Comparison of ENCODE assay signal across 1 cellular context in the genomic region with DNA sequence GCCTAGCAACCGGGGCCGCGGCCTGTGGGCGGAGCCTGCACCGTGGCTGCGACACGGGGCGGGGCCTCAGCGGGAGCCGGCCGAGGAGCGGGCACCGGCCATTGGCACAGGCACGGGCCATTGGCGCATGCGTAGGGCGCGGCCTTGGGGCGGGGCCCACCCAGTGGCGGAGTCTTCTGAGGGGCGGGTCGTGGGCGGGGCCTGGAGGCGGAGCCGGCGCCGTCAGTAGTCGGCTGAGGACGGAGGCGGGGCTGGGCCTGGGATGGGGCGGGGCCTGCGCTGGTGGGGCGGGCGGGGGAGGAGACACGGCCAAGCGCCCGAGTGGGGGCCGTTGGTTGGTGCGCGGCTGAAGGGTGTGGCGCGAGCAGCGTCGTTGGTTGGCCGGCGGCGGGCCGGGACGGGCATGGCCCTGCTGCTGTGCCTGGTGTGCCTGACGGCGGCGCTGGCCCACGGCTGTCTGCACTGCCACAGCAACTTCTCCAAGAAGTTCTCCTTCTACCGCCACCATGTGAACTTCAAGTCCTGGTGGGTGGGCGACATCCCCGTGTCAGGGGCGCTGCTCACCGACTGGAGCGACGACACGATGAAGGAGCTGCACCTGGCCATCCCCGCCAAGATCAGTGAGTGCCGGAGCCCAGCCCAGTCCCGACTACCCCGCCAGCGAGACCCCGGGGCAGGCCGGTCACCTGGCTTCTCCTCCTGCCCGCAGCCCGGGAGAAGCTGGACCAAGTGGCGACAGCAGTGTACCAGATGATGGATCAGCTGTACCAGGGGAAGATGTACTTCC.
TF ChIP-seq lines count a peak whose summit lies in the region.

A gene with protein sequence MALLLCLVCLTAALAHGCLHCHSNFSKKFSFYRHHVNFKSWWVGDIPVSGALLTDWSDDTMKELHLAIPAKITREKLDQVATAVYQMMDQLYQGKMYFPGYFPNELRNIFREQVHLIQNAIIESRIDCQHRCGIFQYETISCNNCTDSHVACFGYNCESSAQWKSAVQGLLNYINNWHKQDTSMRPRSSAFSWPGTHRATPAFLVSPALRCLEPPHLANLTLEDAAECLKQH (plus strand): TSS at position 373 of the 787 bp plus-strand sequence. CDS start 31 bp downstream, at position 404.

TF ChIP-seq in HEK293, 187 proteins besides CTCF, POLR2A, EP300 and RAD21 (continued from another document):
- TF ChIP-seq, protein P1, sequence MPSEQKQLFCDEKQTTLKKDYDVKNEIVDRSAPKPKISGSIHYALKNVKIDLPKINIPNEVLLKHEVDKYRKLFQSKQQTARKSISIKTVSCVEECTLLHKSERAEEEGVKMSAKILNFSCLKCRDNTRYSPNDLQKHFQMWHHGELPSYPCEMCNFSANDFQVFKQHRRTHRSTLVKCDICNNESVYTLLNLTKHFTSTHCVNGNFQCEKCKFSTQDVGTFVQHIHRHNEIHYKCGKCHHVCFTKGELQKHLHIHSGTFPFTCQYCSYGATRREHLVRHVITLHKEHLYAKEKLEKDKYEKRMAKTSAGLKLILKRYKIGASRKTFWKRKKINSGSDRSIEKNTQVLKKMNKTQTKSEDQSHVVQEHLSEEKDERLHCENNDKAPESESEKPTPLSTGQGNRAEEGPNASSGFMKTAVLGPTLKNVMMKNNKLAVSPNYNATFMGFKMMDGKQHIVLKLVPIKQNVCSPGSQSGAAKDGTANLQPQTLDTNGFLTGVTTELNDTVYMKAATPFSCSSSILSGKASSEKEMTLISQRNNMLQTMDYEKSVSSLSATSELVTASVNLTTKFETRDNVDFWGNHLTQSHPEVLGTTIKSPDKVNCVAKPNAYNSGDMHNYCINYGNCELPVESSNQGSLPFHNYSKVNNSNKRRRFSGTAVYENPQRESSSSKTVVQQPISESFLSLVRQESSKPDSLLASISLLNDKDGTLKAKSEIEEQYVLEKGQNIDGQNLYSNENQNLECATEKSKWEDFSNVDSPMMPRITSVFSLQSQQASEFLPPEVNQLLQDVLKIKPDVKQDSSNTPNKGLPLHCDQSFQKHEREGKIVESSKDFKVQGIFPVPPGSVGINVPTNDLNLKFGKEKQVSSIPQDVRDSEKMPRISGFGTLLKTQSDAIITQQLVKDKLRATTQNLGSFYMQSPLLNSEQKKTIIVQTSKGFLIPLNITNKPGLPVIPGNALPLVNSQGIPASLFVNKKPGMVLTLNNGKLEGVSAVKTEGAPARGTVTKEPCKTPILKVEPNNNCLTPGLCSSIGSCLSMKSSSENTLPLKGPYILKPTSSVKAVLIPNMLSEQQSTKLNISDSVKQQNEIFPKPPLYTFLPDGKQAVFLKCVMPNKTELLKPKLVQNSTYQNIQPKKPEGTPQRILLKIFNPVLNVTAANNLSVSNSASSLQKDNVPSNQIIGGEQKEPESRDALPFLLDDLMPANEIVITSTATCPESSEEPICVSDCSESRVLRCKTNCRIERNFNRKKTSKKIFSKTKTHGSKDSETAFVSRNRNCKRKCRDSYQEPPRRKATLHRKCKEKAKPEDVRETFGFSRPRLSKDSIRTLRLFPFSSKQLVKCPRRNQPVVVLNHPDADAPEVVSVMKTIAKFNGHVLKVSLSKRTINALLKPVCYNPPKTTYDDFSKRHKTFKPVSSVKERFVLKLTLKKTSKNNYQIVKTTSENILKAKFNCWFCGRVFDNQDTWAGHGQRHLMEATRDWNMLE (tag by site-specific recombination; conservative IDR thresholded peaks at IDR 0.05; ENCODE audit: low read depth), result no peak
- TF ChIP-seq, protein P2, sequence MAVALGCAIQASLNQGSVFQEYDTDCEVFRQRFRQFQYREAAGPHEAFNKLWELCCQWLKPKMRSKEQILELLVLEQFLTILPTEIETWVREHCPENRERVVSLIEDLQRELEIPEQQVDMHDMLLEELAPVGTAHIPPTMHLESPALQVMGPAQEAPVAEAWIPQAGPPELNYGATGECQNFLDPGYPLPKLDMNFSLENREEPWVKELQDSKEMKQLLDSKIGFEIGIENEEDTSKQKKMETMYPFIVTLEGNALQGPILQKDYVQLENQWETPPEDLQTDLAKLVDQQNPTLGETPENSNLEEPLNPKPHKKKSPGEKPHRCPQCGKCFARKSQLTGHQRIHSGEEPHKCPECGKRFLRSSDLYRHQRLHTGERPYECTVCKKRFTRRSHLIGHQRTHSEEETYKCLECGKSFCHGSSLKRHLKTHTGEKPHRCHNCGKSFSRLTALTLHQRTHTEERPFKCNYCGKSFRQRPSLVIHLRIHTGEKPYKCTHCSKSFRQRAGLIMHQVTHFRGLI (tag by site-specific recombination; IDR thresholded peaks at IDR 0.05), result peak; percentile 43; the same call in 1 of the 2 replicates
- TF ChIP-seq, protein P3, sequence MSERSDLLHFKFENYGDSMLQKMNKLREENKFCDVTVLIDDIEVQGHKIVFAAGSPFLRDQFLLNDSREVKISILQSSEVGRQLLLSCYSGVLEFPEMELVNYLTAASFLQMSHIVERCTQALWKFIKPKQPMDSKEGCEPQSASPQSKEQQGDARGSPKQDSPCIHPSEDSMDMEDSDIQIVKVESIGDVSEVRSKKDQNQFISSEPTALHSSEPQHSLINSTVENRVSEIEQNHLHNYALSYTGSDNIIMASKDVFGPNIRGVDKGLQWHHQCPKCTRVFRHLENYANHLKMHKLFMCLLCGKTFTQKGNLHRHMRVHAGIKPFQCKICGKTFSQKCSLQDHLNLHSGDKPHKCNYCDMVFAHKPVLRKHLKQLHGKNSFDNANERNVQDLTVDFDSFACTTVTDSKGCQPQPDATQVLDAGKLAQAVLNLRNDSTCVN (tag by site-specific recombination; optimal IDR thresholded peaks at IDR 0.05), result peak; percentile 64
- TF ChIP-seq GLIS1 (tag by site-specific recombination; IDR thresholded peaks at IDR 0.05) (peak; percentile 32; the same call in 1 of the 2 replicates), SP2 (tag by site-specific recombination; IDR thresholded peaks at IDR 0.05) (peak; percentile 80), ZNF223 (tag by site-specific recombination; IDR thresholded peaks at IDR 0.05) (peak; percentile 100), KLF10 (tag by site-specific recombination; IDR thresholded peaks at IDR 0.05) (peak; percentile 98), ZNF394 (tag by site-specific recombination; IDR thresholded peaks at IDR 0.05; ENCODE audit: borderline replicate concordance) (peak; percentile 85; the same call in 1 of the 2 replicates), ZNF239 (tag by site-specific recombination; IDR thresholded peaks at IDR 0.05) (no peak), ZNF335 (tag by site-specific recombination; conservative IDR thresholded peaks at IDR 0.05) (peak; percentile 64)
- TF ChIP-seq, protein P4, sequence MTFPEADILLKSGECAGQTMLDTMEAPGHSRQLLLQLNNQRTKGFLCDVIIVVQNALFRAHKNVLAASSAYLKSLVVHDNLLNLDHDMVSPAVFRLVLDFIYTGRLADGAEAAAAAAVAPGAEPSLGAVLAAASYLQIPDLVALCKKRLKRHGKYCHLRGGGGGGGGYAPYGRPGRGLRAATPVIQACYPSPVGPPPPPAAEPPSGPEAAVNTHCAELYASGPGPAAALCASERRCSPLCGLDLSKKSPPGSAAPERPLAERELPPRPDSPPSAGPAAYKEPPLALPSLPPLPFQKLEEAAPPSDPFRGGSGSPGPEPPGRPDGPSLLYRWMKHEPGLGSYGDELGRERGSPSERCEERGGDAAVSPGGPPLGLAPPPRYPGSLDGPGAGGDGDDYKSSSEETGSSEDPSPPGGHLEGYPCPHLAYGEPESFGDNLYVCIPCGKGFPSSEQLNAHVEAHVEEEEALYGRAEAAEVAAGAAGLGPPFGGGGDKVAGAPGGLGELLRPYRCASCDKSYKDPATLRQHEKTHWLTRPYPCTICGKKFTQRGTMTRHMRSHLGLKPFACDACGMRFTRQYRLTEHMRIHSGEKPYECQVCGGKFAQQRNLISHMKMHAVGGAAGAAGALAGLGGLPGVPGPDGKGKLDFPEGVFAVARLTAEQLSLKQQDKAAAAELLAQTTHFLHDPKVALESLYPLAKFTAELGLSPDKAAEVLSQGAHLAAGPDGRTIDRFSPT (tag by site-specific recombination; IDR thresholded peaks at IDR 0.05), result peak; percentile 95
- TF ChIP-seq, protein P5, sequence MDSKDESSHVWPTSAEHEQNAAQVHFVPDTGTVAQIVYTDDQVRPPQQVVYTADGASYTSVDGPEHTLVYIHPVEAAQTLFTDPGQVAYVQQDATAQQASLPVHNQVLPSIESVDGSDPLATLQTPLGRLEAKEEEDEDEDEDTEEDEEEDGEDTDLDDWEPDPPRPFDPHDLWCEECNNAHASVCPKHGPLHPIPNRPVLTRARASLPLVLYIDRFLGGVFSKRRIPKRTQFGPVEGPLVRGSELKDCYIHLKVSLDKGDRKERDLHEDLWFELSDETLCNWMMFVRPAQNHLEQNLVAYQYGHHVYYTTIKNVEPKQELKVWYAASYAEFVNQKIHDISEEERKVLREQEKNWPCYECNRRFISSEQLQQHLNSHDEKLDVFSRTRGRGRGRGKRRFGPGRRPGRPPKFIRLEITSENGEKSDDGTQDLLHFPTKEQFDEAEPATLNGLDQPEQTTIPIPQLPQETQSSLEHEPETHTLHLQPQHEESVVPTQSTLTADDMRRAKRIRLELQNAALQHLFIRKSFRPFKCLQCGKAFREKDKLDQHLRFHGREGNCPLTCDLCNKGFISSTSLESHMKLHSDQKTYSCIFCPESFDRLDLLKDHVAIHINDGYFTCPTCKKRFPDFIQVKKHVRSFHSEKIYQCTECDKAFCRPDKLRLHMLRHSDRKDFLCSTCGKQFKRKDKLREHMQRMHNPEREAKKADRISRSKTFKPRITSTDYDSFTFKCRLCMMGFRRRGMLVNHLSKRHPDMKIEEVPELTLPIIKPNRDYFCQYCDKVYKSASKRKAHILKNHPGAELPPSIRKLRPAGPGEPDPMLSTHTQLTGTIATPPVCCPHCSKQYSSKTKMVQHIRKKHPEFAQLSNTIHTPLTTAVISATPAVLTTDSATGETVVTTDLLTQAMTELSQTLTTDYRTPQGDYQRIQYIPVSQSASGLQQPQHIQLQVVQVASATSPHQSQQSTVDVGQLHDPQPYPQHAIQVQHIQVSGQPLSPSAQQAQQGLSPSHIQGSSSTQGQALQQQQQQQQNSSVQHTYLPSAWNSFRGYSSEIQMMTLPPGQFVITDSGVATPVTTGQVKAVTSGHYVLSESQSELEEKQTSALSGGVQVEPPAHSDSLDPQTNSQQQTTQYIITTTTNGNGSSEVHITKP (tag by site-specific recombination; IDR thresholded peaks at IDR 0.05), result peak; percentile 22; the same call in 1 of the 2 replicates
- TF ChIP-seq, protein P6, sequence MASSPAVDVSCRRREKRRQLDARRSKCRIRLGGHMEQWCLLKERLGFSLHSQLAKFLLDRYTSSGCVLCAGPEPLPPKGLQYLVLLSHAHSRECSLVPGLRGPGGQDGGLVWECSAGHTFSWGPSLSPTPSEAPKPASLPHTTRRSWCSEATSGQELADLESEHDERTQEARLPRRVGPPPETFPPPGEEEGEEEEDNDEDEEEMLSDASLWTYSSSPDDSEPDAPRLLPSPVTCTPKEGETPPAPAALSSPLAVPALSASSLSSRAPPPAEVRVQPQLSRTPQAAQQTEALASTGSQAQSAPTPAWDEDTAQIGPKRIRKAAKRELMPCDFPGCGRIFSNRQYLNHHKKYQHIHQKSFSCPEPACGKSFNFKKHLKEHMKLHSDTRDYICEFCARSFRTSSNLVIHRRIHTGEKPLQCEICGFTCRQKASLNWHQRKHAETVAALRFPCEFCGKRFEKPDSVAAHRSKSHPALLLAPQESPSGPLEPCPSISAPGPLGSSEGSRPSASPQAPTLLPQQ (tag by site-specific recombination; IDR thresholded peaks at IDR 0.05), result 0 out of 2 replicates have a peak, but pooled peaks have one; percentile 9
